In genomic region chr6:36642913-36643817, GRCh38 we compare ENCODE assay signal across 11 cellular contexts. TPM values are rescaled to one million over a fixed set of nuclear protein-coding genes. Genes with fewer than 3 reads are reported as not detected.
DNase-seq lines count a peak whose midpoint lies in the region; ATAC-seq and TF ChIP-seq lines count a peak whose summit lies in the region.
"Had no signal": no experiment of that assay in that cellular context is flagged by ENCODE, and none has a peak within 500 bp of the region (broad histone marks: within the 10 kb centered on the region; RNA-seq: fewer than 3 reads in every experiment).

No MANE protein-coding gene starts in this region.

- TF ChIP-seq CTCF in AG04450 (IDR thresholded peaks at IDR 0.05; ENCODE audit: low read depth, low read length): no peak
- TF ChIP-seq CTCF in lung (IDR thresholded peaks at IDR 0.05; ENCODE audit: control extremely low read depth, extremely low read depth): no peak

- DNase-seq in AG04450 (ENCODE audit: low read depth, low spot score): peak; percentile 48
- peak; percentile 10 for DNase-seq in NCI-H2029 (lab: John Stamatoyannopoulos, UW)
- peak; percentile 73 for DNase-seq in dermis blood vessel endothelial cell
- peak; percentile 54 for DNase-seq in lung (ENCODE audit: low spot score)
- DNase-seq in GM19238 (ENCODE audit: insufficient read length, low spot score): no peak
- no peak for DNase-seq in COR-L47 (lab: John Stamatoyannopoulos, UW)
- DNase-seq in central memory CD4-positive, alpha-beta T cell: no peak
- DNase-seq: CD4-positive, CD25-positive, alpha-beta regulatory T cell; NCI-H1048 had no signal

- ATAC-seq in lung (ENCODE audit: insufficient read depth, low FRiP score): no peak
- no peak for ATAC-seq in HG03342 (IDR thresholded peaks at IDR 0.05; ENCODE audit: unreplicated experiment)

- 52 to 63% methylated on average over 8 of the region's 8 CpGs for whole genome bisulfite sequencing in lung, 2 donors

- peaks cover 4 to 9% of the 10 kb centered on the region in 2 donors for H3K4me1 ChIP-seq in lung (ENCODE audit: control insufficient read depth in 2 of 2, insufficient read depth in 2 of 2, low read length in 2 of 2)

- H3K4me3 ChIP-seq in AG04450 (ENCODE audit: low read depth, low read length) (no peak overlapping the region), lung (no peak overlapping the region)

- POLR2A ChIA-PET in AG04450 (lab: Yijun Ruan, JAX): interaction anchor here (1.2 to 1.7 kb wide), 4 partner anchors 9 to 35 kb away, joined by 4 to 7 read pairs (median 6); partner anchors contain the start of gene CDKN1A

- H3K9me3 ChIP-seq in AG04450 (ENCODE audit: control insufficient read depth, insufficient read depth, low read length): no peaks in the 10 kb centered on the region
- no peaks in the 10 kb centered on the region for H3K9me3 ChIP-seq in lung (ENCODE audit: control insufficient read depth in 2 of 2, insufficient read depth in 1 of 2, low read length in 1 of 2)

- H3K27ac ChIP-seq in AG04450 (ENCODE audit: low read depth, low read length) (peak overlapping the region; percentile 52), lung (ENCODE audit: low read depth in 1 of 2, low read length in 1 of 2) (peak overlapping the region in 1 of 2 donors; percentile 17)

- H3K27me3 ChIP-seq in AG04450 (ENCODE audit: control insufficient read depth, insufficient read depth, low read length) (no peaks in the 10 kb centered on the region), lung (ENCODE audit: control insufficient read depth, insufficient read depth) (no peaks in the 10 kb centered on the region)

- no peaks in the 10 kb centered on the region for H3K36me3 ChIP-seq in lung (ENCODE audit: control insufficient read depth in 2 of 2, insufficient read depth in 2 of 2, low read length in 2 of 2)

- CTCF ChIA-PET in AG04450 (lab: Charles Lee): interaction anchor here (1.7 to 2.3 kb wide), 3 partner anchors 28 to 116 kb away, joined by 4 to 8 read pairs (median 7); no protein-coding TSS in a partner anchor

RNA-seq across cellular contexts. Expression of gene CDKN1A, which starts 35.3 kb away (rescaled TPM):
- 722 and 830 TPM in 2 replicates for polyA plus RNA-seq in AG04450 (2011; rRNA removed)
- polyA minus RNA-seq in AG04450 (2011; rRNA and poly(A)+ RNA removed): 347 and 430 TPM in 2 replicates
- total RNA-seq in dermis blood vessel endothelial cell: 141 and 189 TPM in 2 replicates
- 10 to 100 TPM; 35.3 to 80.1 TPM for total RNA-seq in lung
- 100 to 1,000 TPM in 1 of 2 donors, 10 to 100 TPM in 1; 52.2 to 183 TPM for polyA plus RNA-seq in lung

RNA-seq across cellular contexts. Expression of gene SRSF3, which starts 49.0 kb away (rescaled TPM):
- polyA plus RNA-seq in AG04450 (2011; rRNA removed) (317 and 423 TPM in 2 replicates), lung (100 to 1,000 TPM; 145 to 267 TPM)
- 181 and 213 TPM in 2 replicates for polyA minus RNA-seq in AG04450 (2011; rRNA and poly(A)+ RNA removed)
- total RNA-seq in dermis blood vessel endothelial cell (224 and 544 TPM in 2 replicates), lung (100 to 1,000 TPM; 211 to 262 TPM)

RNA-seq across cellular contexts. Expression of gene RAB44, which starts 54.5 kb away (rescaled TPM):
- polyA plus RNA-seq in AG04450 (2011; rRNA removed) (not detected in 2 replicates), lung (under 1 TPM; 0.26 to 0.66 TPM)
- polyA minus RNA-seq in AG04450 (2011; rRNA and poly(A)+ RNA removed): not detected in 2 replicates
- total RNA-seq in dermis blood vessel endothelial cell (under 0.01 TPM in 1 of 2 replicates, not detected in the other), lung (1 to 10 TPM; 1.2 to 1.5 TPM)
- total RNA-seq: activated CD8-positive, alpha-beta memory T cell treated with anti-CD3 and anti-CD28 coated beads for 36 hours had no signal
- polyA plus RNA-seq: CD4-positive, CD25-positive, alpha-beta regulatory T cell had no signal

Comparison
In these comparisons a context has a peak if more than half of its experiments do, and no peak if none do; other contexts are left out.
1. DNase-seq: peak in AG04450 (single experiment), NCI-H2029 (single experiment), dermis blood vessel endothelial cell (single experiment) and lung (single experiment); none in GM19238 (single experiment), COR-L47 (single experiment) and central memory CD4-positive, alpha-beta T cell (single experiment).